ENCODE assay signal across 8 cellular contexts in the genomic region with DNA sequence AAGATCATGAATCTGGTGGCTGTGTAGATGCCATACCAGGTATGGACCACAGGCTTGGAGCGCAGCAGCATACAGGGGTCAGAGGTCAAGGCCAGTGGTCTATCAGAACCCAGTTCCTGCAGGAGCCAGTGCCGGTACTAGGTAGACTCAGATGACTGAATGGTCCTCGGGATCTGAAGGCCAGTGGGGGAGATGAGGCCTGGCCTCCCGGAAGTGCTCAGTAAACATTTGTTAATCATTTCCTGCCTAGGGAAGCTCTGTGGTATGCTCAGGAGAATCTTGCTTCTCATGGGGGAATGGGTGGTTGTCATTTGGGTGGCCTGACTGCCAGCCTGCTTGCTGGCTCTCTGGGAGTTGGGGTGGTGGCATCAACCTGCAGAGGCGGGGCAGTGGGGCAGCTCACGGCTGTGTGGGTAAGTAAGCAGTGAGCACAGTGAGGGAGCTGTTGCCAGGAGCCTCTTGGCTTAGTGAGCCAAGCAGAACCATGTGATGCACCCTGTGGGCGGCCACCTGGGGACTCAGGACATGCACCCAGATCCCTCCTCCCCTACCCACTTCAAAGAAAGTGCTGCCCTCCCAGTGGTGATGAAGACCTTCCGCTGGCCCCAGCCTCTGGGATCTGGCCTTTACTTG. TPM values are rescaled to one million over a fixed set of nuclear protein-coding genes. Genes with fewer than 3 reads are reported as not detected.
DNase-seq lines count a peak whose midpoint lies in the region; ATAC-seq and TF ChIP-seq lines count a peak whose summit lies in the region.

No MANE protein-coding gene starts in this region.

- H3K9ac ChIP-seq in SU-DHL-6 (ENCODE audit: low read length), result no peak overlapping the region

- H3K36me3 ChIP-seq in SU-DHL-6 (ENCODE audit: low read length), result no peaks in the 10 kb centered on the region
- H3K36me3 ChIP-seq in spleen, result peaks cover 0 to 4% (median 0%) of the 10 kb centered on the region in 6 donors

- TF ChIP-seq POLR2A in spleen (IDR thresholded peaks at IDR 0.05), result peak in 1 of 3 donors; percentile 8

- no peaks in the 10 kb centered on the region for H3K79me2 ChIP-seq in SU-DHL-6 (ENCODE audit: insufficient read depth, low read length)

- no peaks in the 10 kb centered on the region for H3F3A ChIP-seq in SU-DHL-6 (ENCODE audit: insufficient read depth)

- H3K4me1 ChIP-seq in spleen, result peaks cover 59 to 100% (median 92%) of the 10 kb centered on the region in 6 donors

- H3K4me3 ChIP-seq in SU-DHL-6 (ENCODE audit: insufficient read depth, low read length, poor library complexity, severe bottlenecking) (no peak overlapping the region), spleen (peak overlapping the region in 1 of 8 donors; percentile 21)

- TF ChIP-seq CTCF in SU-DHL-6 (IDR thresholded peaks at IDR 0.05; ENCODE audit: insufficient read depth, low read length, poor library complexity, severe bottlenecking) (no peak), spleen (IDR thresholded peaks at IDR 0.05 in 8 of 11, conservative IDR thresholded peaks at IDR 0.05 in 3 of 11) (no peak)

- H4K20me1 ChIP-seq in SU-DHL-6 (ENCODE audit: low read depth, low read length), result no peaks in the 10 kb centered on the region

- WGBS in spleen, 5 donors, result 30 to 49% (median 37%) methylated on average over 6 to 8 of the region's 8 CpGs

- intact Hi-C loops in spleen (cut with DNase I; ENCODE audit: low total_unique reads), result no loop called here

- H2AFZ ChIP-seq in SU-DHL-6 (ENCODE audit: low read depth, low read length, severe bottlenecking), result peak overlapping the region; percentile 20

- H3K9me3 ChIP-seq in SU-DHL-6 (ENCODE audit: insufficient read depth, low read length) (no peaks in the 10 kb centered on the region), spleen (no peaks in the 10 kb centered on the region)

- peak; percentile 73 for ATAC-seq in HG03097 (IDR thresholded peaks at IDR 0.05; ENCODE audit: low FRiP score, unreplicated experiment)

- H3K27me3 ChIP-seq in SU-DHL-6 (ENCODE audit: low read length), result no peaks in the 10 kb centered on the region
- no peaks in the 10 kb centered on the region for H3K27me3 ChIP-seq in spleen (replicated peaks in 1 of 7)

- peak; percentile 20 for DNase-seq in DMS153 (lab: John Stamatoyannopoulos, UW)
- DNase-seq in DMS153 treated with DMSO at 0.1 percent for 48 hours (lab: John Stamatoyannopoulos, UW; ENCODE audit: unreplicated experiment), result no peak
- DNase-seq in central memory CD4-positive, alpha-beta T cell, result peak; percentile 47
- DNase-seq in spleen, result peak; percentile 93
- no peak for DNase-seq in cerebellar cortex (ENCODE audit: low spot score)
- DNase-seq in C1 segment of cervical spinal cord (lab: John Stamatoyannopoulos, UW), result no peak

- no peak overlapping the region for H3K4me2 ChIP-seq in SU-DHL-6 (ENCODE audit: low read depth, low read length, poor library complexity, severe bottlenecking)

- H3K27ac ChIP-seq in SU-DHL-6 (ENCODE audit: low read depth, low read length) (no peak overlapping the region), spleen (peak overlapping the region; percentile 30 to 90 (median 86))

- H3K9me2 ChIP-seq in SU-DHL-6 (replicated peaks; ENCODE audit: insufficient read depth, low read length), result no peaks in the 10 kb centered on the region

RNA-seq across cellular contexts. Expression of a gene that starts 33.0 kb away (rescaled TPM):
- 100 to 1,000 TPM in 4 of 7 donors, 10 to 100 TPM in 3; 63.7 to 135 (median 100) TPM for total RNA-seq in spleen
- polyA plus RNA-seq in spleen, result 10 to 100 TPM in 1 of 3 donors, 1 to 10 TPM in 2; 6.4 to 11.6 (median 10.0) TPM

Comparison
In these comparisons a context has a peak if more than half of its experiments do, and no peak if none do; other contexts are left out.
1. DNase-seq: peak in DMS153 (single experiment), central memory CD4-positive, alpha-beta T cell (single experiment) and spleen (single experiment); none in DMS153 treated with DMSO at 0.1 percent for 48 hours (single experiment), cerebellar cortex (single experiment) and C1 segment of cervical spinal cord (0 of 14).